ENCODE assay signal across 17 cellular contexts in genomic region chr5:83987513-83988292, GRCh38.
"Had no signal": no experiment of that assay in that cellular context is flagged by ENCODE, and none has a peak within 500 bp of the region (broad histone marks: within the 10 kb centered on the region; RNA-seq: fewer than 3 reads in every experiment).

No MANE protein-coding gene starts in this region.

- H3K27me3 ChIP-seq: brain microvascular endothelial cell, esophagus squamous epithelium, gastrocnemius medialis, transverse colon had no signal

- H3K4me3 ChIP-seq: esophagus squamous epithelium, gastrocnemius medialis, lower lobe of right lung, smooth muscle cell, transverse colon had no signal

- H3K4me1 ChIP-seq: gastrocnemius medialis, lower lobe of right lung, transverse colon had no signal

- ATAC-seq: activated T-cell treated with anti-CD3 and anti-CD28 coated beads, Interleukin-2, amount 50 U/mL, for 4 hours; gastrocnemius medialis; lower lobe of right lung; naive thymus-derived CD4-positive, alpha-beta T cell; right cardiac atrium; stimulated activated effector memory CD8-positive, alpha-beta T cell treated with anti-CD3 and anti-CD28 coated beads, Interleukin-12 subunit alpha, Interleukin-12 subunit beta, amount 100 ng/mL, for 72 hours; T-cell had no signal

- H3K36me3 ChIP-seq: brain microvascular endothelial cell, esophagus squamous epithelium, gastrocnemius medialis, lower lobe of right lung, transverse colon had no signal

- DNase-seq: activated CD4-positive, alpha-beta memory T cell treated with anti-CD3 and anti-CD28 coated beads for 36 hours; activated gamma-delta T cell; activated naive CD8-positive, alpha-beta T cell treated with anti-CD3 and anti-CD28 coated beads for 36 hours; activated T-cell treated with anti-CD3 and anti-CD28 coated beads, Interleukin-2, amount 50 U/mL, for 4 hours; brain microvascular endothelial cell; esophagus squamous epithelium; gastrocnemius medialis; lower lobe of right lung; naive thymus-derived CD4-positive, alpha-beta T cell; nucleus accumbens; right cardiac atrium; substantia nigra; T-cell; transverse colon had no signal

- H3K27ac ChIP-seq: brain microvascular endothelial cell, esophagus squamous epithelium, gastrocnemius medialis, lower lobe of right lung, transverse colon, VCaP had no signal

- H3K9me3 ChIP-seq: esophagus squamous epithelium, gastrocnemius medialis, lower lobe of right lung, transverse colon had no signal
